In genomic region chr9:98158071-98158791, GRCh38 we compare ENCODE assay signal across 16 cellular contexts. TPM values are rescaled to one million over a fixed set of nuclear protein-coding genes. Genes with fewer than 3 reads are reported as not detected.
DNase-seq lines count a peak whose midpoint lies in the region; ATAC-seq, FAIRE-seq and TF ChIP-seq lines count a peak whose summit lies in the region.
"Had no signal": no experiment of that assay in that cellular context is flagged by ENCODE, and none has a peak within 500 bp of the region (broad histone marks: within the 10 kb centered on the region; RNA-seq: fewer than 3 reads in every experiment).

No MANE protein-coding gene starts in this region.

- peak; percentile 21 to 71 for DNase-seq in A549 (ENCODE audit: low read depth in 1 of 2, low spot score in 1 of 2)
- DNase-seq in SHP77 treated with DMSO at 0.1 percent for 48 hours (lab: John Stamatoyannopoulos, UW) = peak; percentile 85
- no peak for DNase-seq in coronary artery (ENCODE audit: low spot score)
- DNase-seq in NCI-H1694 (lab: John Stamatoyannopoulos, UW) = no peak
- DNase-seq in SJCRH30 = no peak
- DNase-seq: activated CD4-positive, alpha-beta T cell treated with anti-CD3 and anti-CD28 coated beads, Interleukin-2, amount 50 U/mL, for 1 hour; dorsolateral prefrontal cortex; islet precursor cell; NCI-H446 treated with DMSO at 0.1 percent for 48 hours; spleen; uterus had no signal

- TF ChIP-seq RAD21 in A549 (conservative IDR thresholded peaks at IDR 0.05 in 1 of 2, IDR thresholded peaks at IDR 0.05 in 1 of 2) (no peak), liver (IDR thresholded peaks at IDR 0.05) (peak; percentile 41 to 70)

- CTCF ChIA-PET in A549 (lab: Yijun Ruan, JAX) (interaction anchor here (0.5 to 2.1 kb wide), 5 partner anchors 13 to 235 kb away, joined by 3 to 5 read pairs (median 3); no protein-coding TSS in a partner anchor), HEK293 (lab: Yijun Ruan, JAX) (no interaction called here)

- TF ChIP-seq POLR2A in A549 (IDR thresholded peaks at IDR 0.05; ENCODE audit: low read length) = no peak

- no peak for TF ChIP-seq CTCF in A549 (IDR thresholded peaks at IDR 0.05)
- TF ChIP-seq CTCF in HEK293 (tag by site-specific recombination; IDR thresholded peaks at IDR 0.05) = no peak
- no peak for TF ChIP-seq CTCF in liver (IDR thresholded peaks at IDR 0.05; ENCODE audit: low read depth, low read length, missing input control)
- no peak for TF ChIP-seq CTCF in coronary artery (IDR thresholded peaks at IDR 0.05)

- peaks cover 12% of the 10 kb centered on the region for H3K4me1 ChIP-seq in A549
- H3K4me1 ChIP-seq in HEK293 (ENCODE audit: control insufficient read depth, insufficient read depth, low read length) = no peaks in the 10 kb centered on the region
- peaks cover 4 to 21% (median 14%) of the 10 kb centered on the region in 4 donors for H3K4me1 ChIP-seq in liver (ENCODE audit: control insufficient read depth in 4 of 4, insufficient read depth in 4 of 4, low read length in 3 of 4)
- no peaks in the 10 kb centered on the region for H3K4me1 ChIP-seq in SJCRH30
- H3K4me1 ChIP-seq: spleen, uterus had no signal

- no peak for TF ChIP-seq EP300 in A549 (IDR thresholded peaks at IDR 0.05)

- H3K27ac ChIP-seq in A549 (no peak overlapping the region; a peak in 1 of 6 replicates), HEK293 (ENCODE audit: extremely low read depth, low read depth, low read length) (no peak overlapping the region), liver (ENCODE audit: low read depth in 1 of 2, low read length in 2 of 2) (peak overlapping the region in 1 of 2 donors; percentile 51), coronary artery (no peak overlapping the region), SJCRH30 (no peak overlapping the region)
- H3K27ac ChIP-seq: dorsolateral prefrontal cortex, SK-N-MC, spleen, uterus had no signal

- H3K9me3 ChIP-seq in A549 (no peaks in the 10 kb centered on the region), HEK293 (ENCODE audit: control insufficient read depth, insufficient read depth, low read depth, low read length) (no peaks in the 10 kb centered on the region), liver (ENCODE audit: control insufficient read depth in 4 of 4, low read length in 3 of 4) (no peaks in the 10 kb centered on the region), SJCRH30 (replicated peaks) (no peaks in the 10 kb centered on the region)
- H3K9me3 ChIP-seq: spleen, uterus had no signal

- FAIRE-seq in A549 (lab: Jason Lieb, UNC) = no peak

- POLR2A ChIA-PET in A549 (lab: Yijun Ruan, JAX) (interaction anchor here (0.6 kb wide), 1 partner anchor 9 kb away, joined by 4 read pairs; no protein-coding TSS in a partner anchor), HEK293 (lab: Yijun Ruan, JAX) (no interaction called here)

- H3K4me2 ChIP-seq in A549 = peak overlapping the region; percentile 0; the same call in 1 of the 3 replicates

- H3K36me3 ChIP-seq in HEK293 (ENCODE audit: control insufficient read depth in 2 of 2, insufficient read depth in 1 of 2, low read length in 2 of 2) (no peaks in the 10 kb centered on the region), liver (ENCODE audit: control insufficient read depth in 4 of 4, insufficient read depth in 3 of 4, low read depth in 1 of 4, low read length in 3 of 4) (peaks cover 0 to 3% (median 0%) of the 10 kb centered on the region in 4 donors), SJCRH30 (no peaks in the 10 kb centered on the region)
- H3K36me3 ChIP-seq: uterus had no signal

- WGBS in A549 (ENCODE audit: missing lambda C conversion rate) = 6% methylated on average over 4 of the region's 4 CpGs
- 24% methylated on average over 4 of the region's 4 CpGs for WGBS in liver

- peak; percentile 90 to 95 for ATAC-seq in A549
- ATAC-seq in GM21723 (IDR thresholded peaks at IDR 0.05; ENCODE audit: unreplicated experiment) = no peak

- no peaks in the 10 kb centered on the region for H3K27me3 ChIP-seq in liver (ENCODE audit: control insufficient read depth in 4 of 4, insufficient read depth in 4 of 4, low read length in 3 of 4)
- H3K27me3 ChIP-seq in SJCRH30 = peaks cover 12% of the 10 kb centered on the region
- H3K27me3 ChIP-seq: dorsolateral prefrontal cortex, spleen, uterus had no signal

- H3K9ac ChIP-seq in liver (ENCODE audit: low read depth in 1 of 2, low read length in 2 of 2) = no peak overlapping the region

- no peak overlapping the region for H3K4me3 ChIP-seq in A549
- H3K4me3 ChIP-seq in HEK293 (ENCODE audit: low read depth, low read length) = no peak overlapping the region
- no peak overlapping the region for H3K4me3 ChIP-seq in liver (ENCODE audit: low read depth in 1 of 3, low read length in 3 of 3)
- no peak overlapping the region for H3K4me3 ChIP-seq in coronary artery
- no peak overlapping the region for H3K4me3 ChIP-seq in SJCRH30
- H3K4me3 ChIP-seq: dorsolateral prefrontal cortex, SK-N-MC, spleen, uterus had no signal

TF ChIP-seq in A549, 52 proteins besides CTCF, POLR2A, EP300 and RAD21 (continues in another document):
- TF ChIP-seq HMGXB4 (CRISPR knock-in tag; IDR thresholded peaks at IDR 0.05; ENCODE audit: borderline replicate concordance) (no peak), NR3C1 (IDR thresholded peaks at IDR 0.05) (no peak)

TF ChIP-seq in HEK293, 187 proteins besides CTCF, POLR2A, EP300 and RAD21:
- TF ChIP-seq ZNF292 (tag by site-specific recombination; IDR thresholded peaks at IDR 0.05; ENCODE audit: borderline replicate concordance, low read depth) = no peak
- peak; percentile 18; the same call in 1 of the 2 replicates for TF ChIP-seq ZNF121 (tag by site-specific recombination; IDR thresholded peaks at IDR 0.05)
TF ChIP-seq in HEK293: peak in this region for 1.

TF ChIP-seq in liver, 16 proteins besides CTCF, POLR2A, EP300 and RAD21 (continues in another document):
- no peak for TF ChIP-seq ATF3 (IDR thresholded peaks at IDR 0.05)
- peak; percentile 63 for TF ChIP-seq SP1 (IDR thresholded peaks at IDR 0.05)
- TF ChIP-seq HNF4G (IDR thresholded peaks at IDR 0.05) = peak; percentile 9
- no peak for TF ChIP-seq GABPA (IDR thresholded peaks at IDR 0.05 in 1 of 2, conservative IDR thresholded peaks at IDR 0.05 in 1 of 2)
- peak; percentile 82 to 83 for TF ChIP-seq HNF4A (conservative IDR thresholded peaks at IDR 0.05)
- TF ChIP-seq YY1 (IDR thresholded peaks at IDR 0.05) = peak; percentile 26
- TF ChIP-seq NR2F2 (IDR thresholded peaks at IDR 0.05) = no peak
- peak; percentile 58 for TF ChIP-seq MAX (IDR thresholded peaks at IDR 0.05)
- peak; percentile 96 for TF ChIP-seq FOXA1 (IDR thresholded peaks at IDR 0.05)
- TF ChIP-seq EGR1 (IDR thresholded peaks at IDR 0.05; ENCODE audit: low read depth in 2 of 2) = peak in 1 of 2 donors; percentile 32
- TF ChIP-seq FOXA2 (IDR thresholded peaks at IDR 0.05) = peak; percentile 98
- no peak for TF ChIP-seq REST (IDR thresholded peaks at IDR 0.05)
- TF ChIP-seq RXRA (IDR thresholded peaks at IDR 0.05) = peak; percentile 74 to 83
- TF ChIP-seq TAF1 (conservative IDR thresholded peaks at IDR 0.05) = no peak
- peak; percentile 58 to 78 for TF ChIP-seq JUND (IDR thresholded peaks at IDR 0.05)

RNA-seq across cellular contexts. Expression of gene CORO2A, which starts 34.2 kb away (rescaled TPM):
- 2.0 and 3.1 TPM in 2 replicates for polyA plus RNA-seq in A549 (2011; rRNA removed)
- polyA plus RNA-seq in A549 (2012; cell fraction: cytosol; rRNA removed) = 0.42 and 0.53 TPM in 2 replicates
- 0.29 and 0.31 TPM in 2 replicates for polyA plus RNA-seq in A549 (2012; cell fraction: nucleus; rRNA removed)
- 0.42 to 0.50 TPM (median 0.49 TPM) in 3 replicates for polyA plus RNA-seq in A549 (2017; fragmentation: RNase III; extraction: RNeasy Plus Mini Kit Qiagen cat#74134 plus additional on column Dnase treatment)
- 2.4 and 4.8 TPM in 2 replicates for polyA minus RNA-seq in A549 (2011; rRNA and poly(A)+ RNA removed)
- 1 to 10 TPM; 1.3 to 2.8 TPM for total RNA-seq in liver
- 1 to 10 TPM; 1.2 to 1.5 TPM for polyA plus RNA-seq in liver
- 0.55 and 0.61 TPM in 2 replicates for total RNA-seq in SJCRH30 (2014; rRNA removed; shearing (Covaris generic))

RNA-seq across cellular contexts. Expression of gene TRIM14, which starts 39.2 kb away (rescaled TPM):
- polyA plus RNA-seq in A549 (2011; rRNA removed) (9.2 and 9.7 TPM in 2 replicates), A549 (2017; fragmentation: RNase III; extraction: RNeasy Plus Mini Kit Qiagen cat#74134 plus additional on column Dnase treatment) (8.8 to 10.1 TPM (median 9.1 TPM) in 3 replicates), liver (10 to 100 TPM; 15.6 to 22.0 TPM)
- polyA plus RNA-seq in A549 (2012; cell fraction: cytosol; rRNA removed) = 11.2 and 15.2 TPM in 2 replicates
- 10.8 and 16.6 TPM in 2 replicates for polyA plus RNA-seq in A549 (2012; cell fraction: nucleus; rRNA removed)
- 6.4 TPM in 2 replicates for polyA minus RNA-seq in A549 (2011; rRNA and poly(A)+ RNA removed)
- total RNA-seq in liver = 10 to 100 TPM; 15.2 to 19.9 TPM
- total RNA-seq in SJCRH30 (2014; rRNA removed; shearing (Covaris generic)) = 0.22 and 0.30 TPM in 2 replicates
- polyA plus RNA-seq: neural cell had no signal

Comparison
In these comparisons a context has a peak if more than half of its experiments do, and no peak if none do; other contexts are left out.
1. DNase-seq: peak in A549 (2 of 2) and SHP77 treated with DMSO at 0.1 percent for 48 hours (single experiment); none in coronary artery (single experiment), NCI-H1694 (single experiment) and SJCRH30 (0 of 2).
2. RNA of gene TRIM14, which starts 39.2 kb away (total RNA-seq): 15.2 to 19.9 TPM in liver; 0.22 to 0.30 TPM in SJCRH30; every median in the first group is over 10 times any median in the second.